Comparison of ENCODE assay signal across 8 cellular contexts in the genomic region with DNA sequence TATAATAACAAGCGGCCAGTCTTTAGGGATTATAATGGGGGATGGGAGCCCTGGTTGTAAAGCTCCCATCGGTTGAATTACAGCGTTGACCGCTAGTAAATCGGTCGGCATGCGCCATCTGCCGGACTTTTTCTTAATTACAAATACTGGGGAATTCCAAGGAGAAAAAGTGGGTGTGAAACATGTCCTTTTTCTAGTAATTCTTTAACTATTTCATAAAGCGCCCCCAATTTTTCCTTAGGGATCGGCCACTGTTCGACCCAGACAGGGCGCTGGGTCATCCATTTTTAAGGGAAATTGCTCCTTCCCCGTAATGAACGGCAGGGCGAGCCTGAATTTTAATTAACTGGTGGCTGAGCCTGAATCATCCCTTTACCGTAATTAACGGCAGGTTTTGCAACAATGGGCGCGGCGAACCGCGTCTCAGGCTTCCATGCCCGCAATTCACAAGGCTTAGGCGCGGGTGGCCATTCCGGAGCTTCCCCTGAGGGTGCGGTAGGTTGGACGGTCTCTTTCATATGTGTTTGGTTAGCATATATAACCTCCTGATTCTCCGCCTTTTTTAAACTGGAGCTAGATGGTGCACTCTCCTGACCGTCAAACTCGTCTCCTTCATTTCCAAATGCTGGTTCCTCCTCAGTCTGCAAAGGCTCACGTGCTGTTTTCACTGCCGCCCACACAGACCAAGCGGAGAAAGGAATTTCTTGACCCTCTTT. TPM values are rescaled to one million over a fixed set of nuclear protein-coding genes. Genes with fewer than 3 reads are reported as not detected.
DNase-seq lines count a peak whose midpoint lies in the region; ATAC-seq and TF ChIP-seq lines count a peak whose summit lies in the region.

No MANE protein-coding gene starts in this region.

- no peak overlapping the region for H3K4me3 Mint-ChIP-seq in immature natural killer cell

- H3K9me3 Mint-ChIP-seq in immature natural killer cell = no peaks in the 10 kb centered on the region

- peak overlapping the region; percentile 51 for H3K4me3 ChIP-seq in WERI-Rb-1 (ENCODE audit: low read depth, low read length)
- H3K4me3 ChIP-seq in spleen = peak overlapping the region in 2 of 8 donors; percentile 21 to 49

- no peak for ATAC-seq in GM18498 (IDR thresholded peaks at IDR 0.05; ENCODE audit: unreplicated experiment)

- H3K27ac ChIP-seq in WERI-Rb-1 (peak overlapping the region; percentile 48), caudate nucleus (ENCODE audit: low read depth, low read length) (no peak overlapping the region), spleen (peak overlapping the region in 3 of 8 donors; percentile 26 to 53 (median 43))

- H3K4me1 Mint-ChIP-seq in immature natural killer cell = peaks cover 0 to 1% of the 10 kb centered on the region in 2 donors

- H3K27me3 Mint-ChIP-seq in immature natural killer cell (ENCODE audit: low read depth in 3 of 3) = peaks cover 3 to 17% (median 8%) of the 10 kb centered on the region in 3 donors

- 2 to 3% (median 2%) methylated on average over 33 to 34 of the region's 34 CpGs for WGBS in spleen, 5 donors

- H3K27ac Mint-ChIP-seq in immature natural killer cell = peak overlapping the region in 1 of 6 donors; percentile 22

- H3K36me3 Mint-ChIP-seq in immature natural killer cell = no peaks in the 10 kb centered on the region

- H3K27me3 ChIP-seq in WERI-Rb-1 (ENCODE audit: insufficient read depth, low read depth, severe bottlenecking) (no peaks in the 10 kb centered on the region), spleen (replicated peaks in 1 of 7) (peaks cover 0 to 70% (median 6%) of the 10 kb centered on the region in 7 donors)

- DNase-seq in DMS 273 (lab: John Stamatoyannopoulos, UW; ENCODE audit: unreplicated experiment) = peak; percentile 89
- no peak for DNase-seq in DMS 273 treated with DMSO at 0.1 percent for 48 hours (lab: John Stamatoyannopoulos, UW)
- DNase-seq in NCI-H2107 (lab: John Stamatoyannopoulos, UW) = peak; percentile 29
- DNase-seq in WERI-Rb-1 = peak; percentile 81
- DNase-seq in caudate nucleus (lab: John Stamatoyannopoulos, UW) = peak in 46 of 61 donors; percentile 2 to 72 (median 29)
- peak; percentile 41 to 50 (median 48) for DNase-seq in immature natural killer cell
- DNase-seq in spleen = peak; percentile 85

- no peak for TF ChIP-seq POLR2A in spleen (IDR thresholded peaks at IDR 0.05)

- H3K9me3 ChIP-seq in WERI-Rb-1 (ENCODE audit: severe bottlenecking) = no peaks in the 10 kb centered on the region
- peaks cover 0 to 13% (median 8%) of the 10 kb centered on the region in 8 donors for H3K9me3 ChIP-seq in spleen

- intact Hi-C loops in spleen (cut with DNase I; ENCODE audit: low total_unique reads) = loop anchor here (5.0 to 10.0 kb wide), 3 partner anchors 117 to 695 kb away; a partner anchor contains a TSS

- peaks cover 4 to 19% (median 14%) of the 10 kb centered on the region in 6 donors for H3K4me1 ChIP-seq in spleen

- no peaks in the 10 kb centered on the region for H3K36me3 ChIP-seq in WERI-Rb-1
- no peaks in the 10 kb centered on the region for H3K36me3 ChIP-seq in spleen

- TF ChIP-seq CTCF in WERI-Rb-1 (IDR thresholded peaks at IDR 0.05; ENCODE audit: low read depth, low read length) (peak; percentile 26; the same call in 1 of the 2 replicates), spleen (IDR thresholded peaks at IDR 0.05 in 8 of 11, conservative IDR thresholded peaks at IDR 0.05 in 3 of 11) (peak; percentile 36 to 82 (median 60))

RNA-seq across cellular contexts. Expression of a gene that starts 30.2 kb away (rescaled TPM):
- 1 to 10 TPM; 1.6 to 5.1 (median 2.7) TPM for polyA plus RNA-seq in immature natural killer cell
- total RNA-seq in spleen = 10 to 100 TPM in 5 of 7 donors, 1 to 10 TPM in 2; 8.6 to 22.8 (median 13.8) TPM
- polyA plus RNA-seq in spleen = 1 to 10 TPM; 3.7 to 9.3 (median 3.7) TPM

RNA-seq across cellular contexts. Expression of a gene that starts 36.8 kb away (rescaled TPM):
- polyA plus RNA-seq in immature natural killer cell = not detected
- 1 to 10 TPM in 1 of 7 donors, under 1 TPM in 1, not detected in 5; 0.89 to 3.3 TPM for total RNA-seq in spleen
- under 1 TPM in 2 of 3 donors, not detected in 1; 0.12 to 0.26 TPM for polyA plus RNA-seq in spleen

RNA-seq across cellular contexts. Expression of a gene that starts 52.5 kb away (rescaled TPM):
- not detected for polyA plus RNA-seq in immature natural killer cell
- total RNA-seq in spleen = 10 to 100 TPM in 2 of 7 donors, 1 to 10 TPM in 5; 1.1 to 22.2 (median 2.2) TPM
- polyA plus RNA-seq in spleen = under 1 TPM; 0.42 to 0.56 (median 0.46) TPM
